In the genomic region with DNA sequence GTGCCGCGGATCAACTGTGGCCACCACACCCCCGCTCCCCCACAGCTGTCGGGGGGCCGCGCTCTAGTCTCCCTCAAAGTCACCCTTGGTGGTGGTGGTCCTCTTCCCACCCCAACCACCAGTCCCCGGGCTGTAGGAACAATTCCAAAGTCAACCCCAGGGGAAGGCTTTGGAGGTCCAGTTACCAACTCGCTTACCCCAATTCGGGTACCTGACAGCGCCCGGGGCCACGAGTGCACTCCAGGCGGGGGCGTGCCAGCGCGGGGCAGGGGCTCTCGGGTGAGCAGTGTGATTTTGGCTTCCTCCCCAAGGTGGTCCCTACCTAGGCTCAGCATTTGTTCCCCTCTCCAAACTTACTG, we compare ENCODE assay signal across 1 cellular context.
TF ChIP-seq lines count a peak whose summit lies in the region.

No MANE protein-coding gene starts in this region.

TF ChIP-seq in GM12878, 131 proteins besides CTCF, POLR2A, EP300 and RAD21 (continued from another document):
- TF ChIP-seq EZH2 (IDR thresholded peaks at IDR 0.05; ENCODE audit: borderline replicate concordance, control insufficient read depth, low read depth, low read length) (no peak), SMARCA5 (IDR thresholded peaks at IDR 0.05) (0 out of 2 replicates have a peak, but pooled peaks have one; percentile 5), BHLHE40 (IDR thresholded peaks at IDR 0.05; ENCODE audit: borderline replicate concordance in 1 of 2, low read depth in 2 of 2, low read length in 1 of 2) (0 out of 4 replicates have a peak, but pooled peaks of 1 of the 2 experiments have one; percentile 0)
TF ChIP-seq in GM12878: peak in this region for 4.
